8 cellular contexts compared by ENCODE assay signal in the genomic region with DNA sequence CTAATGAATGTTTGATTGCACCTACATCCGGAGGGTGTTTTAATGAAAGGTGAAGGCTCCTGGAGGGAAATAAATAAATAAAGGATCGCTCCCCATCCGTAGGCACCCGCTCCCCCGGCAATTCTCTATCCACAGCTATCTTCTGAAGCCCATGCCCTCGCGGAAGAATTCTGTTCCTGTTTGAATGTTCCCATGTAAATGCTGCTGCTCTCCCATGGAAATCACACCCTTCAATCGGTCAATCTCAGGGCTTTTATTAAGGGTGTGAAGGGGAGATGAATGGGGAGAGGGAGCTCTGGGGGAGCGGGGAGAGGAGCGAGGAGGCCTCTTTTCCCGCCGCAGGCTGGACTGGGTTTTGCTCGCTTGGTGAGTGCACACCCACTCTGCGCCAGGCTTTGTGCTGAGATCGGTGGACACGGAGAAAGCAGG. TPM values are rescaled to one million over a fixed set of nuclear protein-coding genes. Genes with fewer than 3 reads are reported as not detected.
DNase-seq lines count a peak whose midpoint lies in the region; ATAC-seq and TF ChIP-seq lines count a peak whose summit lies in the region.

No MANE protein-coding gene starts in this region.

- H3K4me3 ChIP-seq in CD8-positive, alpha-beta memory T cell (ENCODE audit: low read length): peak overlapping the region; percentile 76
- H3K4me3 ChIP-seq in endocrine pancreas (ENCODE audit: control insufficient read depth, insufficient read depth, low read length) (peak overlapping the region; percentile 55), neutrophil (ENCODE audit: low read depth in 1 of 2, low read length in 1 of 2) (peak overlapping the region; percentile 38 to 62)

- CTCF ChIA-PET in CD8-positive, alpha-beta memory T cell (lab: Charles Lee): interaction anchor here (0.9 to 6.4 kb wide), 11 partner anchors 10 to 440 kb away, joined by 3 to 135 read pairs (median 9); a partner anchor contains a TSS

- H3K4me1 ChIP-seq in CD8-positive, alpha-beta memory T cell (ENCODE audit: insufficient read depth, low read length): peaks cover 12% of the 10 kb centered on the region
- no peaks in the 10 kb centered on the region for H3K4me1 ChIP-seq in endocrine pancreas (ENCODE audit: control insufficient read depth, insufficient read depth, low read length)
- peaks cover 8 to 15% of the 10 kb centered on the region in 2 experiments for H3K4me1 ChIP-seq in neutrophil (ENCODE audit: control insufficient read depth in 1 of 2, insufficient read depth in 1 of 2, low read depth in 1 of 2, low read length in 1 of 2)

- H3K9me3 ChIP-seq in CD8-positive, alpha-beta memory T cell (ENCODE audit: low read length): no peaks in the 10 kb centered on the region
- H3K9me3 ChIP-seq in endocrine pancreas (ENCODE audit: control insufficient read depth, low read length) (no peaks in the 10 kb centered on the region), neutrophil (no peaks in the 10 kb centered on the region)

- H3K36me3 ChIP-seq in CD8-positive, alpha-beta memory T cell (ENCODE audit: insufficient read depth, low read length): no peaks in the 10 kb centered on the region
- H3K36me3 ChIP-seq in endocrine pancreas (ENCODE audit: control insufficient read depth, insufficient read depth, low read length) (no peaks in the 10 kb centered on the region), neutrophil (no peaks in the 10 kb centered on the region)

- H3K4me1 Mint-ChIP-seq in CD8-positive, alpha-beta memory T cell: peaks cover 12 to 20% (median 13%) of the 10 kb centered on the region in 3 donors

- no peak overlapping the region for H3K27ac ChIP-seq in CD8-positive, alpha-beta memory T cell (ENCODE audit: low read depth, low read length)
- no peak overlapping the region for H3K27ac ChIP-seq in neutrophil

- H3K9me3 Mint-ChIP-seq in CD8-positive, alpha-beta memory T cell: peaks cover 0 to 1% (median 0%) of the 10 kb centered on the region in 5 donors

- H3K27me3 ChIP-seq in CD8-positive, alpha-beta memory T cell (ENCODE audit: insufficient read depth, low read length, poor library complexity, severe bottlenecking): peaks cover 10% of the 10 kb centered on the region
- no peaks in the 10 kb centered on the region for H3K27me3 ChIP-seq in endocrine pancreas (ENCODE audit: control insufficient read depth, insufficient read depth, low read length)
- H3K27me3 ChIP-seq in neutrophil: peaks cover 100% of the 10 kb centered on the region

- peak overlapping the region; percentile 58 for H3K9ac ChIP-seq in endocrine pancreas (ENCODE audit: control insufficient read depth, insufficient read depth, low read length)

- POLR2A ChIA-PET in CD8-positive, alpha-beta memory T cell (lab: Charles Lee): interaction anchor here (0.6 to 3.0 kb wide), 6 partner anchors 11 to 427 kb away, joined by 3 to 17 read pairs (median 4); a partner anchor contains a TSS

- peak overlapping the region; percentile 26 to 85 (median 60) for H3K27ac Mint-ChIP-seq in CD8-positive, alpha-beta memory T cell

- ATAC-seq in GM21786 (IDR thresholded peaks at IDR 0.05; ENCODE audit: unreplicated experiment) (no peak), HG02870 (IDR thresholded peaks at IDR 0.05; ENCODE audit: unreplicated experiment) (no peak)

- DNase-seq in CD8-positive, alpha-beta memory T cell: no peak
- DNase-seq in NCI-H748 (lab: John Stamatoyannopoulos, UW; ENCODE audit: unreplicated experiment) (peak; percentile 63), NCI-H2029 treated with DMSO at 0.1 percent for 48 hours (lab: John Stamatoyannopoulos, UW) (no peak), midbrain (lab: John Stamatoyannopoulos, UW) (no peak)

- peaks cover 21 to 24% of the 10 kb centered on the region in 2 donors for H3K27me3 Mint-ChIP-seq in CD8-positive, alpha-beta memory T cell

- peak overlapping the region in 2 of 7 donors; percentile 90 to 91 for H3K4me3 Mint-ChIP-seq in CD8-positive, alpha-beta memory T cell

- no peaks in the 10 kb centered on the region for H3K36me3 Mint-ChIP-seq in CD8-positive, alpha-beta memory T cell

- TF ChIP-seq CTCF in neutrophil (IDR thresholded peaks at IDR 0.05): no peak

RNA-seq across cellular contexts. Expression of a gene that starts 21.1 kb away (rescaled TPM):
- total RNA-seq in CD8-positive, alpha-beta memory T cell: 1 to 10 TPM; 6.9 to 7.9 TPM
- polyA plus RNA-seq in CD8-positive, alpha-beta memory T cell: 0.20 TPM

RNA-seq across cellular contexts. Expression of a gene that starts 51.9 kb away (rescaled TPM):
- total RNA-seq in CD8-positive, alpha-beta memory T cell: 10 to 100 TPM; 31.1 to 33.7 TPM
- 14.6 TPM for polyA plus RNA-seq in CD8-positive, alpha-beta memory T cell
